In the genomic region with DNA sequence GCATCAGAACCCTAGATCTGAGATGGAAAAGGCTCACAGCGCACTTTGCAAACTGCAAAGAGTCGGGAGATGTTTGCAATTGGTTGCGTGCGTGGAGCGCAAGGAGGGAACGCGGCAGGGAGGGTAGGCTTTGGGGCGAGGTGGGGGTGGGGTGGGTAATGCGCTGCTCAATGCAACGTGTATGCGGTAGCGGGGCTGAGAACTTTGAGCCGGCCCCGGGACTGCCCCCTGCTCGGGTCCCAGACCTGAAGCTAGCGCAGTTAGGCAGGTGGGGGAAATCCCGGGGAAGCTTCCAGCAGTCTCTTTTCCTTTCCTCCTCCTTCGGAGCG, we compare ENCODE assay signal across 8 cellular contexts. TPM values are rescaled to one million over a fixed set of nuclear protein-coding genes. Genes with fewer than 3 reads are reported as not detected.
DNase-seq lines count a peak whose midpoint lies in the region; ATAC-seq and TF ChIP-seq lines count a peak whose summit lies in the region.

No MANE protein-coding gene starts in this region.

- H4K20me1 ChIP-seq in GM23338 (replicated peaks; ENCODE audit: insufficient read depth), result no peaks in the 10 kb centered on the region
- H4K20me1 ChIP-seq in PC-9 (ENCODE audit: insufficient read depth), result no peaks in the 10 kb centered on the region; the same call in 1 of the 2 replicates

- H3K36me3 ChIP-seq in GM23338 (ENCODE audit: insufficient read depth) (no peaks in the 10 kb centered on the region), PC-9 (ENCODE audit: low read depth) (no peaks in the 10 kb centered on the region), duodenal mucosa (ENCODE audit: control insufficient read depth in 1 of 2, insufficient read depth in 2 of 2, low read length in 2 of 2) (no peaks in the 10 kb centered on the region), mucosa of rectum (ENCODE audit: control insufficient read depth in 2 of 2, insufficient read depth in 2 of 2, low read length in 2 of 2) (no peaks in the 10 kb centered on the region)

- intact Hi-C loops in CD4-positive, alpha-beta T cell (cut with DNase I, micrococcal nuclease), result loop anchor here in 1 of 2 experiments (1.0 kb wide), 1 partner anchor 10 kb away; no protein-coding TSS in a partner anchor
- intact Hi-C loops in PC-9 (cut with micrococcal nuclease; ENCODE audit: unreplicated experiment), result loop anchor here (2.0 kb wide), 1 partner anchor 26 kb away; no protein-coding TSS in a partner anchor

- POLR2A ChIA-PET in CD4-positive, alpha-beta T cell (lab: Charles Lee), result interaction anchor here (0.8 to 4.9 kb wide), 11 partner anchors 10 to 248 kb away, joined by 3 to 119 read pairs (median 5); a partner anchor contains a TSS
- POLR2A ChIA-PET in PC-9 (lab: Charles Lee; ENCODE audit: unreplicated experiment), result interaction anchor here (0.6 to 1.4 kb wide), 4 partner anchors 10 to 1012 kb away, joined by 3 to 14 read pairs (median 5); no protein-coding TSS in a partner anchor

- H3K27ac ChIP-seq in CD4-positive, alpha-beta T cell (ENCODE audit: low read depth, low read length), result peak overlapping the region; percentile 96
- 0 out of 2 replicates have a peak overlapping the region, but pooled peaks have one; percentile 32 for H3K27ac ChIP-seq in GM23338 (ENCODE audit: low read depth)
- peak overlapping the region; percentile 38 for H3K27ac ChIP-seq in PC-9
- H3K27ac ChIP-seq in duodenal mucosa (ENCODE audit: low read depth, low read length), result peak overlapping the region; percentile 95
- H3K27ac ChIP-seq in mucosa of rectum (ENCODE audit: low read depth in 2 of 2, low read length in 2 of 2), result peak overlapping the region; percentile 95 to 99

- H3K9me2 ChIP-seq in GM23338 (ENCODE audit: insufficient read depth) (no peaks in the 10 kb centered on the region), PC-9 (ENCODE audit: insufficient read depth) (no peaks in the 10 kb centered on the region)

- no peak for TF ChIP-seq CTCF in CD4-positive, alpha-beta T cell (IDR thresholded peaks at IDR 0.05)
- TF ChIP-seq CTCF in GM23338 (conservative IDR thresholded peaks at IDR 0.05; ENCODE audit: low read depth in 2 of 2) (no peak), PC-9 (conservative IDR thresholded peaks at IDR 0.05) (no peak)

- H2AFZ ChIP-seq in GM23338 (peak overlapping the region; percentile 93), PC-9 (peak overlapping the region; percentile 81)

- H3K9me3 Mint-ChIP-seq in CD4-positive, alpha-beta T cell, result no peaks in the 10 kb centered on the region
- no peaks in the 10 kb centered on the region for H3K9me3 Mint-ChIP-seq in GM23338

- H3K79me2 ChIP-seq in GM23338 (replicated peaks; ENCODE audit: insufficient read depth), result no peaks in the 10 kb centered on the region
- no peaks in the 10 kb centered on the region for H3K79me2 ChIP-seq in PC-9 (ENCODE audit: low read depth)

- H3K36me3 Mint-ChIP-seq in CD4-positive, alpha-beta T cell (ENCODE audit: low read depth), result peaks cover 30% of the 10 kb centered on the region
- no peaks in the 10 kb centered on the region; the same call in 2 of the 3 replicates for H3K36me3 Mint-ChIP-seq in GM23338 (ENCODE audit: low read depth)

- TSS peak; percentile 76 for BruUV-seq in PC-9 (replicated peaks; lab: Mats Ljungman, UMichigan)

- peak overlapping the region; percentile 82 to 90 for H3K9ac ChIP-seq in duodenal mucosa (ENCODE audit: low read depth in 1 of 2, low read length in 2 of 2)
- peak overlapping the region; percentile 84 to 99 for H3K9ac ChIP-seq in mucosa of rectum (ENCODE audit: low read depth in 1 of 2, low read length in 2 of 2)

- peak; percentile 54 for ATAC-seq in CD4-positive, alpha-beta T cell (ENCODE audit: poor library complexity)
- ATAC-seq in GM23338, result peak; percentile 26

- H3K9me3 ChIP-seq in CD4-positive, alpha-beta T cell (ENCODE audit: control insufficient read depth, low read length), result no peaks in the 10 kb centered on the region
- H3K9me3 ChIP-seq in PC-9 (ENCODE audit: insufficient read depth, low read depth), result no peaks in the 10 kb centered on the region
- no peaks in the 10 kb centered on the region for H3K9me3 ChIP-seq in duodenal mucosa (ENCODE audit: control insufficient read depth in 1 of 2, low read length in 2 of 2)
- no peaks in the 10 kb centered on the region for H3K9me3 ChIP-seq in mucosa of rectum (ENCODE audit: control insufficient read depth in 2 of 2, low read length in 2 of 2)

- peaks cover 35% of the 10 kb centered on the region for H3K4me1 Mint-ChIP-seq in CD4-positive, alpha-beta T cell (ENCODE audit: low read depth)
- H3K4me1 Mint-ChIP-seq in GM23338, result peaks cover 25% of the 10 kb centered on the region

- H3K27me3 Mint-ChIP-seq in CD4-positive, alpha-beta T cell, result peaks cover 24% of the 10 kb centered on the region
- peaks cover 45% of the 10 kb centered on the region for H3K27me3 Mint-ChIP-seq in GM23338 (ENCODE audit: insufficient read depth, low read depth, poor library complexity)

- H3K4me2 ChIP-seq in GM23338 (peak overlapping the region; percentile 98), PC-9 (peak overlapping the region; percentile 100)

- peak overlapping the region; percentile 98 for H3K27ac Mint-ChIP-seq in CD4-positive, alpha-beta T cell
- peak overlapping the region; percentile 95 for H3K27ac Mint-ChIP-seq in GM23338

- H3K4me1 ChIP-seq in GM23338 (ENCODE audit: insufficient read depth) (peaks cover 25% of the 10 kb centered on the region; the same call in 1 of the 2 replicates), PC-9 (replicated peaks; ENCODE audit: insufficient read depth) (peaks cover 19% of the 10 kb centered on the region), duodenal mucosa (ENCODE audit: control insufficient read depth in 1 of 2, insufficient read depth in 2 of 2, low read length in 2 of 2) (peaks cover 11 to 26% of the 10 kb centered on the region in 2 donors), mucosa of rectum (ENCODE audit: control insufficient read depth in 2 of 2, insufficient read depth in 2 of 2, low read length in 2 of 2) (peaks cover 28 to 31% of the 10 kb centered on the region in 2 donors)

- H3K4me3 ChIP-seq in GM23338 (peak overlapping the region; percentile 95), PC-9 (peak overlapping the region; percentile 82), duodenal mucosa (ENCODE audit: low read depth in 1 of 2, low read length in 2 of 2) (peak overlapping the region; percentile 87 to 93), mucosa of rectum (ENCODE audit: low read length in 2 of 2) (peak overlapping the region; percentile 99)

- H3F3A ChIP-seq in GM23338 (replicated peaks; ENCODE audit: low read depth) (peaks cover 17% of the 10 kb centered on the region), PC-9 (ENCODE audit: insufficient read depth, low read depth) (peaks cover 50% of the 10 kb centered on the region; the same call in 1 of the 2 replicates)

- CTCF ChIA-PET in CD4-positive, alpha-beta T cell (lab: Charles Lee), result interaction anchor here (0.8 to 7.1 kb wide), 9 partner anchors 10 to 32 kb away, joined by 3 to 128 read pairs (median 5); no protein-coding TSS in a partner anchor
- CTCF ChIA-PET in PC-9 (lab: Charles Lee), result interaction anchor here (0.6 to 1.6 kb wide), 3 partner anchors 10 to 31 kb away, joined by 3 to 6 read pairs (median 3); no protein-coding TSS in a partner anchor

- DNase-seq in CD4-positive, alpha-beta T cell, result peak in 1 of 10 experiments; percentile 49
- no peak for DNase-seq in GM23338 (ENCODE audit: low spot score)
- peak in 1 of 2 experiments; percentile 43 for DNase-seq in PC-9
- no peak for DNase-seq in CD1c-positive myeloid dendritic cell (ENCODE audit: extremely low spot score)
- no peak for DNase-seq in 8988T
- DNase-seq in NCI-H1092 treated with DMSO at 0.1 percent for 48 hours (lab: John Stamatoyannopoulos, UW), result no peak

- H3K27me3 ChIP-seq in CD4-positive, alpha-beta T cell (ENCODE audit: control insufficient read depth, insufficient read depth, low read length), result peaks cover 4% of the 10 kb centered on the region
- H3K27me3 ChIP-seq in GM23338 (ENCODE audit: insufficient read depth) (peaks cover 53% of the 10 kb centered on the region), PC-9 (ENCODE audit: insufficient read depth, low read depth) (no peaks in the 10 kb centered on the region), duodenal mucosa (ENCODE audit: control insufficient read depth in 1 of 2, insufficient read depth in 2 of 2, low read length in 2 of 2) (peaks cover 0 to 7% of the 10 kb centered on the region in 2 donors), mucosa of rectum (ENCODE audit: control insufficient read depth in 2 of 2, insufficient read depth in 2 of 2, low read length in 2 of 2) (peaks cover 4 to 14% of the 10 kb centered on the region in 2 donors)

- peak overlapping the region; percentile 96 for H3K4me3 Mint-ChIP-seq in CD4-positive, alpha-beta T cell
- peak overlapping the region; percentile 87 for H3K4me3 Mint-ChIP-seq in GM23338

TF ChIP-seq in GM23338, 12 proteins besides CTCF, POLR2A, EP300 and RAD21 (continues in another document):
- TF ChIP-seq EZH2 (IDR thresholded peaks at IDR 0.05; ENCODE audit: low read depth, unreplicated experiment) (no peak), ZNF114 (CRISPR knock-in tag; IDR thresholded peaks at IDR 0.05) (no peak), ZNF331 (CRISPR knock-in tag; IDR thresholded peaks at IDR 0.05; ENCODE audit: low read depth) (no peak), NANOG (IDR thresholded peaks at IDR 0.05; ENCODE audit: borderline replicate concordance) (no peak)

RNA-seq across cellular contexts. Expression of a gene that starts 1.0 kb away (rescaled TPM):
- total RNA-seq in CD4-positive, alpha-beta T cell, result 100 to 1,000 TPM; 422 to 424 TPM
- total RNA-seq in GM23338 (2014; rRNA removed; shearing (Covaris generic)), result 0.89 and 1.9 TPM in 2 replicates
- 0.55 and 0.77 TPM in 2 replicates for polyA plus RNA-seq in GM23338 (2016; fragmentation: Nextera tagmentation; extraction: Ambion mirVana)
- total RNA-seq in PC-9 (2021), result 7.9 and 16.5 TPM in 2 replicates

RNA-seq across cellular contexts. Expression of a gene that starts 28.1 kb away (rescaled TPM):
- under 1 TPM; 0.60 to 0.70 TPM for total RNA-seq in CD4-positive, alpha-beta T cell
- total RNA-seq in GM23338 (2014; rRNA removed; shearing (Covaris generic)), result 22.8 and 32.1 TPM in 2 replicates
- 7.0 and 8.6 TPM in 2 replicates for polyA plus RNA-seq in GM23338 (2016; fragmentation: Nextera tagmentation; extraction: Ambion mirVana)
- 49.6 and 50.1 TPM in 2 replicates for total RNA-seq in PC-9 (2021)

RNA-seq across cellular contexts. Expression of a gene that starts 29.5 kb away (rescaled TPM):
- 1 to 10 TPM; 3.3 to 3.5 TPM for total RNA-seq in CD4-positive, alpha-beta T cell
- total RNA-seq in GM23338 (2014; rRNA removed; shearing (Covaris generic)), result 9.6 and 15.2 TPM in 2 replicates
- polyA plus RNA-seq in GM23338 (2016; fragmentation: Nextera tagmentation; extraction: Ambion mirVana), result 25.1 and 30.1 TPM in 2 replicates
- 5.0 and 9.5 TPM in 2 replicates for total RNA-seq in PC-9 (2021)

RNA-seq across cellular contexts. Expression of a gene that starts 38.5 kb away (rescaled TPM):
- 10 to 100 TPM; 49.9 to 55.5 TPM for total RNA-seq in CD4-positive, alpha-beta T cell
- 146 and 147 TPM in 2 replicates for total RNA-seq in GM23338 (2014; rRNA removed; shearing (Covaris generic))
- polyA plus RNA-seq in GM23338 (2016; fragmentation: Nextera tagmentation; extraction: Ambion mirVana), result 60.3 and 68.3 TPM in 2 replicates
- total RNA-seq in PC-9 (2021), result 123 and 155 TPM in 2 replicates

RNA-seq across cellular contexts. Expression of a gene that starts 45.0 kb away (rescaled TPM):
- 10 to 100 TPM; 32.5 to 32.6 TPM for total RNA-seq in CD4-positive, alpha-beta T cell
- total RNA-seq in GM23338 (2014; rRNA removed; shearing (Covaris generic)), result 39.0 and 45.9 TPM in 2 replicates
- polyA plus RNA-seq in GM23338 (2016; fragmentation: Nextera tagmentation; extraction: Ambion mirVana), result 52.3 and 56.3 TPM in 2 replicates
- total RNA-seq in PC-9 (2021), result 102 and 138 TPM in 2 replicates

Comparison
In these comparisons a context has a peak if more than half of its experiments do, and no peak if none do; other contexts are left out.
1. H3K27ac ChIP-seq: peak in every context shown above with its lines; median percentile 97 in mucosa of rectum; 96 in CD4-positive, alpha-beta T cell; 95 in duodenal mucosa; 38 in PC-9; 32 in GM23338.
2. RNA of a gene that starts 1.0 kb away (total RNA-seq): 422 to 424 TPM in CD4-positive, alpha-beta T cell; 7.9 to 16.5 TPM in PC-9 and 0.89 to 1.9 TPM in GM23338; every median in the first group is over 10 times any median in the second.
3. RNA of a gene that starts 28.1 kb away (total RNA-seq): 49.6 to 50.1 TPM in PC-9 and 22.8 to 32.1 TPM in GM23338; 0.60 to 0.70 TPM in CD4-positive, alpha-beta T cell; every median in the first group is over 10 times any median in the second.
4. Peak in every context shown above with its lines, with median percentiles within 50 percentile points of each other: H3K4me3 ChIP-seq.